ENCODE assay signal across 35 cellular contexts in the genomic region with DNA sequence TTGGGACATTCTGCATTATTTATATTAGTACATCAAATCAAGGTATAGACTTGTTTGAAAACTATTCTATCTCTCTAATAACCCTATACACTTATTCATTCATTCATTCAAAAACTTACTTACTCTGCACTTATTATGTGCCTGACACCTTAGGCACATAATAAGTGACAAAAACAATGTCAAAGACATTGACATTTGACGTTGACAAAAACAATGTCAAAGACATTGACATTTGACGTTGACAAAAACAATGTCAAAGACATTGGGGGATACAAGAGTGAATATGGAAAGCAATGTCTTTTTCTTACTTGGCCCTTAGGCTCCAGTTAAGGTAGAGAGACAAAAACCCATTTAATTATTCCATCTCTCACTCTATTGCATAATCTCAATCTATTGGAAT.
DNase-seq lines count a peak whose midpoint lies in the region; ATAC-seq, FAIRE-seq and TF ChIP-seq lines count a peak whose summit lies in the region.
"Had no signal": no experiment of that assay in that cellular context is flagged by ENCODE, and none has a peak within 500 bp of the region (broad histone marks: within the 10 kb centered on the region; RNA-seq: fewer than 3 reads in every experiment).

No MANE protein-coding gene starts in this region.

- H3K36me3 ChIP-seq in astrocyte (ENCODE audit: insufficient read depth, low read length) (no peaks in the 10 kb centered on the region), neural cell (ENCODE audit: insufficient read depth, low read length) (no peaks in the 10 kb centered on the region), prostate gland (no peaks in the 10 kb centered on the region)
- H3K36me3 ChIP-seq: BE2C; BLaER1; BLaER1 treated with 17β-estradiol and CSF1 and Interleukin-3, amounts not matched to agents 10 nM and 100 nM had no signal

- no peaks in the 10 kb centered on the region for H3K27me3 Mint-ChIP-seq in astrocyte (ENCODE audit: low read depth, unreplicated experiment)
- H3K27me3 Mint-ChIP-seq: B cell; CD4-positive, alpha-beta memory T cell; CD4-positive, alpha-beta T cell; CD4-positive, CD25-positive, alpha-beta regulatory T cell; CD8-positive, alpha-beta memory T cell had no signal

- H3K9ac ChIP-seq in astrocyte (ENCODE audit: low read length) = no peak overlapping the region
- no peak overlapping the region for H3K9ac ChIP-seq in neural cell (ENCODE audit: low read length)
- H3K9ac ChIP-seq: BLaER1; BLaER1 treated with 17β-estradiol and CSF1 and Interleukin-3, amounts not matched to agents 10 nM and 100 nM had no signal

- H3K4me1 ChIP-seq in A549 (no peaks in the 10 kb centered on the region), astrocyte (ENCODE audit: insufficient read depth, low read length) (no peaks in the 10 kb centered on the region), prostate gland (replicated peaks) (no peaks in the 10 kb centered on the region)
- H3K4me1 ChIP-seq: BE2C, Caco-2 had no signal

- no peaks in the 10 kb centered on the region for H3K9me2 ChIP-seq in neural cell (ENCODE audit: insufficient read depth, low read length)

- FAIRE-seq in A549 (lab: Jason Lieb, UNC) = peak; percentile 43
- FAIRE-seq in D721Med (lab: Jason Lieb, UNC) = peak; percentile 60
- FAIRE-seq in astrocyte (lab: Jason Lieb, UNC) = peak; percentile 34
- FAIRE-seq: A204.1 had no signal

- POLR2A ChIA-PET in A549 (lab: Yijun Ruan, JAX) = no interaction called here

- no peaks in the 10 kb centered on the region for H3K4me1 Mint-ChIP-seq in astrocyte (ENCODE audit: low read depth, unreplicated experiment)
- H3K4me1 Mint-ChIP-seq: B cell; CD14-positive monocyte; CD4-positive, alpha-beta memory T cell; CD4-positive, CD25-positive, alpha-beta regulatory T cell; CD8-positive, alpha-beta memory T cell had no signal

- H3K27ac Mint-ChIP-seq in astrocyte (ENCODE audit: unreplicated experiment) = no peak overlapping the region
- H3K27ac Mint-ChIP-seq: B cell; CD14-positive monocyte; CD4-positive, alpha-beta memory T cell; CD4-positive, alpha-beta T cell; CD4-positive, CD25-positive, alpha-beta regulatory T cell; CD8-positive, alpha-beta memory T cell; CD8-positive, alpha-beta T cell had no signal

- no peaks in the 10 kb centered on the region for H3F3A ChIP-seq in neural cell (ENCODE audit: insufficient read depth, low read length, poor library complexity, severe bottlenecking)

- H2AFZ ChIP-seq in astrocyte (ENCODE audit: low read depth, low read length) (no peak overlapping the region), neural cell (ENCODE audit: low read depth, low read length) (no peak overlapping the region)

- no peak for TF ChIP-seq CTCF in A549 (IDR thresholded peaks at IDR 0.05)
- no peak for TF ChIP-seq CTCF in D721Med (IDR thresholded peaks at IDR 0.05; ENCODE audit: insufficient read depth, missing control alignments)
- TF ChIP-seq CTCF in astrocyte (IDR thresholded peaks at IDR 0.05; ENCODE audit: insufficient read depth, low read depth, low read length) = no peak
- no peak for TF ChIP-seq CTCF in neural cell (IDR thresholded peaks at IDR 0.05; ENCODE audit: poor library complexity, severe bottlenecking)
- no peak for TF ChIP-seq CTCF in prostate gland (IDR thresholded peaks at IDR 0.05)

- TF ChIP-seq EP300 in A549 (IDR thresholded peaks at IDR 0.05) (no peak), neural cell (conservative IDR thresholded peaks at IDR 0.05; ENCODE audit: poor library complexity, severe bottlenecking) (peak; percentile 95)

- intact Hi-C loops in prostate gland (cut with DNase I) = no loop called here

- H3K36me3 Mint-ChIP-seq in astrocyte (ENCODE audit: low read depth, unreplicated experiment) = no peaks in the 10 kb centered on the region
- H3K36me3 Mint-ChIP-seq: CD14-positive monocyte; CD4-positive, alpha-beta memory T cell; CD4-positive, CD25-positive, alpha-beta regulatory T cell; CD8-positive, alpha-beta memory T cell; CD8-positive, alpha-beta T cell had no signal

- DNase-seq in A549 (ENCODE audit: low read depth in 1 of 2, low spot score in 1 of 2) (no peak), D721Med (ENCODE audit: insufficient read length, low spot score) (no peak), astrocyte (ENCODE audit: low read depth) (no peak), NCI-H748 (lab: John Stamatoyannopoulos, UW; ENCODE audit: unreplicated experiment) (no peak), prostate gland (ENCODE audit: low spot score) (no peak), GM03348 (ENCODE audit: low spot score) (no peak), NCI-H2029 treated with DMSO at 0.1 percent for 48 hours (lab: John Stamatoyannopoulos, UW) (no peak)
- DNase-seq: 8988T; ACHN; AML-193; BE2C; C1 segment of cervical spinal cord; Caco-2; Calu3; CD4-positive, alpha-beta memory T cell; CD4-positive, alpha-beta T cell; CD4-positive, CD25-positive, alpha-beta regulatory T cell; CD8-positive, alpha-beta memory T cell; CD8-positive, alpha-beta T cell; COR-L47; DMS 273 treated with DMSO at 0.1 percent for 48 hours; DMS153; DMS53; DMS79; DMS79 treated with DMSO at 0.1 percent for 48 hours; DND-41; EL had no signal

- H3K79me2 ChIP-seq in astrocyte (ENCODE audit: insufficient read depth, low read length) = no peaks in the 10 kb centered on the region
- no peaks in the 10 kb centered on the region for H3K79me2 ChIP-seq in neural cell (replicated peaks; ENCODE audit: insufficient read depth, low read length)

- H4K20me1 ChIP-seq in astrocyte (ENCODE audit: insufficient read depth, low read length) (no peaks in the 10 kb centered on the region), neural cell (ENCODE audit: insufficient read depth) (no peaks in the 10 kb centered on the region)
- H4K20me1 ChIP-seq: BLaER1; BLaER1 treated with 17β-estradiol and CSF1 and Interleukin-3, amounts not matched to agents 10 nM and 100 nM had no signal

- CTCF ChIA-PET in A549 (lab: Yijun Ruan, JAX) = interaction anchor here (1.0 kb wide), 1 partner anchor 9 kb away, joined by 3 read pairs; no protein-coding TSS in a partner anchor

- H3K27ac ChIP-seq in A549 (no peak overlapping the region), astrocyte (ENCODE audit: low read depth, low read length) (no peak overlapping the region), neural cell (ENCODE audit: low read length) (no peak overlapping the region), prostate gland (no peak overlapping the region)
- H3K27ac ChIP-seq: 22Rv1; BLaER1; BLaER1 treated with 17β-estradiol and CSF1 and Interleukin-3, amounts not matched to agents 10 nM and 100 nM; C4-2B had no signal

- H3K4me3 ChIP-seq in A549 (no peak overlapping the region), astrocyte (ENCODE audit: insufficient read depth, low read depth, low read length) (no peak overlapping the region), neural cell (ENCODE audit: low read length) (no peak overlapping the region), prostate gland (no peak overlapping the region)
- H3K4me3 ChIP-seq: BLaER1; BLaER1 treated with 17β-estradiol and CSF1 and Interleukin-3, amounts not matched to agents 10 nM and 100 nM had no signal

- TF ChIP-seq POLR2A in A549 (IDR thresholded peaks at IDR 0.05; ENCODE audit: low read length) (no peak), prostate gland (IDR thresholded peaks at IDR 0.05) (no peak)

- no peak for TF ChIP-seq RAD21 in A549 (conservative IDR thresholded peaks at IDR 0.05 in 1 of 2, IDR thresholded peaks at IDR 0.05 in 1 of 2)
- TF ChIP-seq RAD21 in neural cell (conservative IDR thresholded peaks at IDR 0.05) = no peak

- no peaks in the 10 kb centered on the region for H3K9me3 ChIP-seq in A549
- H3K9me3 ChIP-seq in astrocyte (ENCODE audit: insufficient read depth, low read depth, low read length) = peaks cover 2% of the 10 kb centered on the region
- H3K9me3 ChIP-seq in neural cell (ENCODE audit: low read length) = no peaks in the 10 kb centered on the region
- no peaks in the 10 kb centered on the region for H3K9me3 ChIP-seq in prostate gland
- H3K9me3 ChIP-seq: BE2C; BLaER1; BLaER1 treated with 17β-estradiol and CSF1 and Interleukin-3, amounts not matched to agents 10 nM and 100 nM; Caco-2 had no signal

- H3K4me2 ChIP-seq in A549 (no peak overlapping the region), astrocyte (ENCODE audit: low read length) (no peak overlapping the region), neural cell (ENCODE audit: low read length) (no peak overlapping the region)
- H3K4me2 ChIP-seq: BLaER1; BLaER1 treated with 17β-estradiol and CSF1 and Interleukin-3, amounts not matched to agents 10 nM and 100 nM had no signal

- H3K9me3 Mint-ChIP-seq in astrocyte (ENCODE audit: unreplicated experiment) = no peaks in the 10 kb centered on the region

- WGBS in A549 (ENCODE audit: missing lambda C conversion rate) = 4% methylated on average over 2 of the region's 2 CpGs
- 86% methylated on average over 2 of the region's 2 CpGs for WGBS in prostate gland

- H3K27me3 ChIP-seq in astrocyte (ENCODE audit: insufficient read depth, low read length) (no peaks in the 10 kb centered on the region), neural cell (ENCODE audit: insufficient read depth, low read depth, low read length) (no peaks in the 10 kb centered on the region), prostate gland (replicated peaks; ENCODE audit: insufficient read depth) (no peaks in the 10 kb centered on the region)
- H3K27me3 ChIP-seq: BE2C; BLaER1; BLaER1 treated with 17β-estradiol and CSF1 and Interleukin-3, amounts not matched to agents 10 nM and 100 nM had no signal

- no peak overlapping the region for H3K4me3 Mint-ChIP-seq in astrocyte (ENCODE audit: unreplicated experiment)
- H3K4me3 Mint-ChIP-seq: B cell; CD14-positive monocyte; CD4-positive, alpha-beta memory T cell; CD4-positive, alpha-beta T cell; CD4-positive, CD25-positive, alpha-beta regulatory T cell; CD8-positive, alpha-beta memory T cell; CD8-positive, alpha-beta T cell had no signal

- ATAC-seq in A549 = no peak
- ATAC-seq: CD8-positive, alpha-beta T cell had no signal

TF ChIP-seq in A549, 52 proteins besides CTCF, POLR2A, EP300 and RAD21 (continues in another document):
- TF ChIP-seq, protein P1, sequence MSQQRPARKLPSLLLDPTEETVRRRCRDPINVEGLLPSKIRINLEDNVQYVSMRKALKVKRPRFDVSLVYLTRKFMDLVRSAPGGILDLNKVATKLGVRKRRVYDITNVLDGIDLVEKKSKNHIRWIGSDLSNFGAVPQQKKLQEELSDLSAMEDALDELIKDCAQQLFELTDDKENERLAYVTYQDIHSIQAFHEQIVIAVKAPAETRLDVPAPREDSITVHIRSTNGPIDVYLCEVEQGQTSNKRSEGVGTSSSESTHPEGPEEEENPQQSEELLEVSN (IDR thresholded peaks at IDR 0.05; ENCODE audit: borderline replicate concordance, low read depth) = no peak

TF ChIP-seq in neural cell, 6 proteins besides CTCF, POLR2A, EP300 and RAD21 (continues in another document):
- TF ChIP-seq SMC3 (conservative IDR thresholded peaks at IDR 0.05; ENCODE audit: poor library complexity) = no peak
- TF ChIP-seq TAF1 (IDR thresholded peaks at IDR 0.05; ENCODE audit: low read depth) = no peak
- peak; percentile 72 for TF ChIP-seq POLR2AphosphoS5 (IDR thresholded peaks at IDR 0.05)
